Comparison of ENCODE assay signal across 21 cellular contexts in genomic region chr20:11895832-11896484, GRCh38. TPM values are rescaled to one million over a fixed set of nuclear protein-coding genes. Genes with fewer than 3 reads are reported as not detected.
A peak's percentile ranks its signal among the peaks of the same experiment; 100 is the strongest.
DNase-seq lines count a peak whose midpoint lies in the region; TF ChIP-seq lines count a peak whose summit lies in the region.
"Had no signal": no experiment of that assay in that cellular context is flagged by ENCODE, and none has a peak within 500 bp of the region (broad histone marks: within the 10 kb centered on the region; RNA-seq: fewer than 3 reads in every experiment).

No MANE protein-coding gene starts in this region.

- peak overlapping the region; percentile 17 for H3K4me2 ChIP-seq in mammary epithelial cell (ENCODE audit: insufficient read depth, low read depth, low read length)

- no peak overlapping the region for H3K27ac Mint-ChIP-seq in MCF 10A (ENCODE audit: low read depth, unreplicated experiment)
- H3K27ac Mint-ChIP-seq: activated CD4-positive, alpha-beta T cell treated with anti-CD3 and anti-CD28 coated beads, Interleukin-2, amount 10 ng/mL, durations not matched to agents 7 days and 5 days; activated naive CD8-positive, alpha-beta T cell treated with anti-CD3 and anti-CD28 coated beads, Interleukin-2, amount 50 U/mL, for 24 hours; IgD-negative memory B cell; T-helper 2 cell treated with Interferon-gamma antibody and Interleukin-4, amounts not matched to agents 5 μg/mL and 100 μg/mL, for 36 hours had no signal

- H3K36me3 Mint-ChIP-seq in MCF 10A (ENCODE audit: insufficient read depth, unreplicated experiment): peaks cover 5% of the 10 kb centered on the region
- H3K36me3 Mint-ChIP-seq: IgD-negative memory B cell had no signal

- no peaks in the 10 kb centered on the region for H3K9me3 Mint-ChIP-seq in MCF 10A (ENCODE audit: unreplicated experiment)
- H3K9me3 Mint-ChIP-seq: activated CD4-positive, alpha-beta T cell treated with anti-CD3 and anti-CD28 coated beads, Interleukin-2, amount 10 ng/mL, durations not matched to agents 7 days and 5 days; activated naive CD8-positive, alpha-beta T cell treated with anti-CD3 and anti-CD28 coated beads, Interleukin-2, amount 50 U/mL, for 24 hours; H9; T-helper 2 cell treated with Interferon-gamma antibody and Interleukin-4, amounts not matched to agents 5 μg/mL and 100 μg/mL, for 36 hours had no signal

- TF ChIP-seq CTCF in mammary epithelial cell (conservative IDR thresholded peaks at IDR 0.05 in 1 of 2, IDR thresholded peaks at IDR 0.05 in 1 of 2; ENCODE audit: extremely low read depth in 1 of 2, insufficient read depth in 1 of 2, low read depth in 1 of 2, low read length in 2 of 2): no peak
- TF ChIP-seq CTCF in MCF 10A (IDR thresholded peaks at IDR 0.05; ENCODE audit: unreplicated experiment): no peak
- no peak for TF ChIP-seq CTCF in testis (IDR thresholded peaks at IDR 0.05)
- no peak for TF ChIP-seq CTCF in uterus (IDR thresholded peaks at IDR 0.05)

- no peaks in the 10 kb centered on the region for H4K20me1 ChIP-seq in mammary epithelial cell (ENCODE audit: insufficient read depth, low read length)

- no peak overlapping the region for H3K4me3 Mint-ChIP-seq in MCF 10A (ENCODE audit: unreplicated experiment)
- H3K4me3 Mint-ChIP-seq: activated CD4-positive, alpha-beta T cell treated with anti-CD3 and anti-CD28 coated beads, Interleukin-2, amount 10 ng/mL, durations not matched to agents 7 days and 5 days; activated naive CD8-positive, alpha-beta T cell treated with anti-CD3 and anti-CD28 coated beads, Interleukin-2, amount 50 U/mL, for 24 hours; H9; IgD-negative memory B cell; T-helper 2 cell treated with Interferon-gamma antibody and Interleukin-4, amounts not matched to agents 5 μg/mL and 100 μg/mL, for 36 hours had no signal

- H3K27me3 Mint-ChIP-seq in MCF 10A (ENCODE audit: insufficient read depth, unreplicated experiment): no peaks in the 10 kb centered on the region
- H3K27me3 Mint-ChIP-seq: activated CD4-positive, alpha-beta T cell treated with anti-CD3 and anti-CD28 coated beads, Interleukin-2, amount 10 ng/mL, durations not matched to agents 7 days and 5 days had no signal

- no peaks in the 10 kb centered on the region for H3K27me3 ChIP-seq in mammary epithelial cell (ENCODE audit: insufficient read depth, low read length)
- H3K27me3 ChIP-seq in testis: no peaks in the 10 kb centered on the region
- H3K27me3 ChIP-seq in uterus: no peaks in the 10 kb centered on the region

- H3K9me3 ChIP-seq in mammary epithelial cell (replicated peaks; ENCODE audit: insufficient read depth, low read length) (no peaks in the 10 kb centered on the region), testis (no peaks in the 10 kb centered on the region), uterus (no peaks in the 10 kb centered on the region)

- dilution Hi-C loops in mammary epithelial cell (cut with HindIII; ENCODE audit: low sequenced_read_pairs): no loop called here

- H3K4me1 ChIP-seq in mammary epithelial cell (ENCODE audit: insufficient read depth, low read length): peaks cover 25% of the 10 kb centered on the region
- peaks cover 9% of the 10 kb centered on the region for H3K4me1 ChIP-seq in testis
- peaks cover 5 to 7% of the 10 kb centered on the region in 2 donors for H3K4me1 ChIP-seq in uterus

- no peak overlapping the region for H2AFZ ChIP-seq in mammary epithelial cell (ENCODE audit: low read depth, low read length)

- BruUV-seq in mammary epithelial cell (replicated peaks; lab: Mats Ljungman, UMichigan) (no TSS peak), MCF 10A (replicated peaks; lab: Mats Ljungman, UMichigan) (no TSS peak)

- CTCF ChIA-PET in mammary epithelial cell (lab: Charles Lee; ENCODE audit: low non-redundant PET) (no interaction called here), MCF 10A (lab: Yijun Ruan, JAX) (no interaction called here)

- DNase-seq in mammary epithelial cell (no peak), MCF 10A (ENCODE audit: unreplicated experiment) (no peak), NCI-H82 treated with DMSO at 0.1 percent for 48 hours (lab: John Stamatoyannopoulos, UW; ENCODE audit: unreplicated experiment) (peak; percentile 97), iris pigment epithelial cell (ENCODE audit: low read depth) (peak; percentile 69), testis (no peak), NAMALWA (ENCODE audit: low spot score) (no peak), uterus (no peak)
- DNase-seq in activated CD8-positive, alpha-beta memory T cell treated with anti-CD3 and anti-CD28 coated beads, Interleukin-2, amount 50 U/mL, for 48 hours: no peak
- DNase-seq: activated CD4-positive, alpha-beta T cell treated with anti-CD3 and anti-CD28 coated beads, Interleukin-2, amount 10 ng/mL, durations not matched to agents 7 days and 5 days; activated naive CD8-positive, alpha-beta T cell treated with anti-CD3 and anti-CD28 coated beads, Interleukin-2, amount 50 U/mL, for 24 hours; activated T-cell treated with anti-CD3 and anti-CD28 coated beads, Interleukin-2, amount 50 U/mL, for 48 hours; cerebellar nuclear complex; DND-41; H9; midbrain; NCI-H1092 treated with DMSO at 0.1 percent for 48 hours; NCI-H69; posterior cingulate gyrus; RPMI8226 had no signal

- H3K36me3 ChIP-seq in mammary epithelial cell (ENCODE audit: insufficient read depth, low read length) (no peaks in the 10 kb centered on the region), testis (ENCODE audit: low read depth, missing control alignments) (no peaks in the 10 kb centered on the region), uterus (no peaks in the 10 kb centered on the region)

- 61% methylated on average over 8 of the region's 8 CpGs for WGBS in mammary epithelial cell (ENCODE audit: low coverage, missing lambda C conversion rate)
- WGBS in testis, 2 donors: 24 to 38% methylated on average over 8 of the region's 8 CpGs

- intact Hi-C loops in mammary epithelial cell (cut with micrococcal nuclease): loop anchor here (10.0 kb wide), 1 partner anchor 309 kb away; no protein-coding TSS in a partner anchor
- intact Hi-C loops in MCF 10A (cut with micrococcal nuclease): no loop called here
- intact Hi-C loops in testis (cut with DNase I; ENCODE audit: low total_unique reads): no loop called here
- intact Hi-C loops in uterus (cut with DNase I; ENCODE audit: low total_unique reads): no loop called here

- H3K9ac ChIP-seq in mammary epithelial cell (ENCODE audit: insufficient read depth, low read length): no peak overlapping the region

- in situ Hi-C loops in mammary epithelial cell (cut with MboI; ENCODE audit: low sequenced_read_pairs in 2 of 2): no loop called here

- no peak overlapping the region for H3K27ac ChIP-seq in mammary epithelial cell (ENCODE audit: insufficient read depth, low read depth, low read length)
- peak overlapping the region; percentile 23 to 41 for H3K27ac ChIP-seq in testis
- H3K27ac ChIP-seq in uterus: no peak overlapping the region

- H3K79me2 ChIP-seq in mammary epithelial cell (ENCODE audit: insufficient read depth, low read length): peaks cover 96% of the 10 kb centered on the region

- H3K4me3 ChIP-seq in mammary epithelial cell (replicated peaks in 1 of 3; ENCODE audit: insufficient read depth in 1 of 3, low read depth in 2 of 3, low read length in 3 of 3) (no peak overlapping the region), testis (no peak overlapping the region), uterus (no peak overlapping the region)

- POLR2A ChIA-PET in MCF 10A (lab: Yijun Ruan, JAX): interaction anchor here (0.9 to 2.1 kb wide), 2 partner anchors 9 to 17 kb away, joined by 3 to 5 read pairs; no protein-coding TSS in a partner anchor

- peaks cover 38% of the 10 kb centered on the region for H3K4me1 Mint-ChIP-seq in MCF 10A (ENCODE audit: insufficient read depth, unreplicated experiment)

- TF ChIP-seq POLR2A in testis (IDR thresholded peaks at IDR 0.05) (no peak), uterus (IDR thresholded peaks at IDR 0.05) (no peak)

RNA-seq across cellular contexts. Expression of gene BTBD3, which starts 21.7 kb away (rescaled TPM):
- total RNA-seq in mammary epithelial cell (10 to 100 TPM; 32.2 to 41.0 TPM), MCF 10A (2022) (21.6 and 21.8 TPM in 2 replicates), testis (10 to 100 TPM; 83.6 to 92.2 TPM), uterus (100 to 1,000 TPM in 1 of 4 donors, 10 to 100 TPM in 3; 22.8 to 124 (median 39.1) TPM)
- polyA plus RNA-seq in mammary epithelial cell (19.0 TPM), testis (ENCODE audit: insufficient read depth, low read depth, low replicate concordance) (34.4 TPM)
- polyA minus RNA-seq in mammary epithelial cell: 30.8 TPM
- polyA plus RNA-seq: IgD-negative memory B cell had no signal

Comparison
In these comparisons a context has a peak if more than half of its experiments do, and no peak if none do; other contexts are left out.
1. DNase-seq: peak in NCI-H82 treated with DMSO at 0.1 percent for 48 hours (single experiment) and iris pigment epithelial cell (single experiment); none in mammary epithelial cell (single experiment), MCF 10A (single experiment), testis (single experiment), NAMALWA (single experiment), activated CD8-positive, alpha-beta memory T cell treated with anti-CD3 and anti-CD28 coated beads, Interleukin-2, amount 50 U/mL, for 48 hours (single experiment) and uterus (0 of 2).
2. H3K27ac ChIP-seq: peak in testis (2 of 2); none in mammary epithelial cell (single experiment) and uterus (0 of 2).